In genomic region chr19:29679598-29680210, GRCh38 we compare ENCODE assay signal across 8 cellular contexts. TPM values are rescaled to one million over a fixed set of nuclear protein-coding genes. Genes with fewer than 3 reads are reported as not detected.
DNase-seq lines count a peak whose midpoint lies in the region; ATAC-seq, FAIRE-seq and TF ChIP-seq lines count a peak whose summit lies in the region.

No MANE protein-coding gene starts in this region.

- ATAC-seq in natural killer cell = no peak
- ATAC-seq in mucosa of descending colon = no peak

- H3K27ac ChIP-seq in breast epithelium = peak overlapping the region; percentile 76 to 87
- H3K27ac ChIP-seq in transverse colon = peak overlapping the region; percentile 6 to 55 (median 40)

- TF ChIP-seq POLR2A in breast epithelium (IDR thresholded peaks at IDR 0.05) = no peak
- TF ChIP-seq POLR2A in transverse colon (IDR thresholded peaks at IDR 0.05) = no peak

- H3K27ac Mint-ChIP-seq in MCF 10A (ENCODE audit: low read depth, unreplicated experiment) (no peak overlapping the region), natural killer cell (peak overlapping the region; percentile 86 to 98), CD14-positive monocyte (no peak overlapping the region)
- peak overlapping the region; percentile 90 for H3K27ac Mint-ChIP-seq in activated naive CD8-positive, alpha-beta T cell

- H3K4me1 ChIP-seq in breast epithelium = peaks cover 25 to 77% of the 10 kb centered on the region in 2 donors
- peaks cover 0 to 46% (median 10%) of the 10 kb centered on the region in 4 donors for H3K4me1 ChIP-seq in transverse colon
- H3K4me1 ChIP-seq in mucosa of descending colon (ENCODE audit: low read depth) = peaks cover 5% of the 10 kb centered on the region

- no peaks in the 10 kb centered on the region for H3K4me1 Mint-ChIP-seq in MCF 10A (ENCODE audit: insufficient read depth, unreplicated experiment)
- H3K4me1 Mint-ChIP-seq in activated naive CD8-positive, alpha-beta T cell (ENCODE audit: low read depth) = peaks cover 63% of the 10 kb centered on the region
- H3K4me1 Mint-ChIP-seq in natural killer cell = peaks cover 61 to 76% of the 10 kb centered on the region in 2 donors
- peaks cover 16% of the 10 kb centered on the region for H3K4me1 Mint-ChIP-seq in CD14-positive monocyte

- CTCF ChIA-PET in MCF 10A (lab: Yijun Ruan, JAX) = no interaction called here

- 89 to 90% methylated on average over 5 to 9 of the region's 9 CpGs for WGBS in transverse colon (ENCODE audit: low coverage in 1 of 2), 2 donors

- H3K27me3 ChIP-seq in breast epithelium (no peaks in the 10 kb centered on the region), transverse colon (no peaks in the 10 kb centered on the region)

- H3K36me3 ChIP-seq in breast epithelium (peaks cover 6% of the 10 kb centered on the region), transverse colon (peaks cover 0 to 5% (median 0%) of the 10 kb centered on the region in 4 donors), mucosa of descending colon (ENCODE audit: low read depth) (no peaks in the 10 kb centered on the region)

- no peak for TF ChIP-seq CTCF in breast epithelium (IDR thresholded peaks at IDR 0.05)
- TF ChIP-seq CTCF in MCF 10A (IDR thresholded peaks at IDR 0.05; ENCODE audit: unreplicated experiment) = no peak
- no peak for TF ChIP-seq CTCF in natural killer cell (IDR thresholded peaks at IDR 0.05)
- no peak for TF ChIP-seq CTCF in transverse colon (IDR thresholded peaks at IDR 0.05)
- TF ChIP-seq CTCF in CD14-positive monocyte (IDR thresholded peaks at IDR 0.05) = no peak
- TF ChIP-seq CTCF in mucosa of descending colon (IDR thresholded peaks at IDR 0.05) = no peak

- H3K9me3 Mint-ChIP-seq in MCF 10A (ENCODE audit: unreplicated experiment) = no peaks in the 10 kb centered on the region
- no peaks in the 10 kb centered on the region for H3K9me3 Mint-ChIP-seq in activated naive CD8-positive, alpha-beta T cell (ENCODE audit: low read depth)
- no peaks in the 10 kb centered on the region for H3K9me3 Mint-ChIP-seq in natural killer cell
- no peaks in the 10 kb centered on the region for H3K9me3 Mint-ChIP-seq in CD14-positive monocyte

- H3K4me3 Mint-ChIP-seq in MCF 10A (ENCODE audit: unreplicated experiment) = no peak overlapping the region
- peak overlapping the region; percentile 57 for H3K4me3 Mint-ChIP-seq in activated naive CD8-positive, alpha-beta T cell
- peak overlapping the region; percentile 83 for H3K4me3 Mint-ChIP-seq in natural killer cell
- H3K4me3 Mint-ChIP-seq in CD14-positive monocyte = no peak overlapping the region

- H3K27me3 Mint-ChIP-seq in MCF 10A (ENCODE audit: insufficient read depth, unreplicated experiment) = no peaks in the 10 kb centered on the region
- no peaks in the 10 kb centered on the region for H3K27me3 Mint-ChIP-seq in activated naive CD8-positive, alpha-beta T cell
- H3K27me3 Mint-ChIP-seq in natural killer cell (ENCODE audit: low read depth in 2 of 2) = no peaks in the 10 kb centered on the region
- H3K27me3 Mint-ChIP-seq in CD14-positive monocyte (ENCODE audit: low read depth in 3 of 3) = peaks cover 0 to 5% (median 4%) of the 10 kb centered on the region in 3 donors

- no peaks in the 10 kb centered on the region for H3K36me3 Mint-ChIP-seq in MCF 10A (ENCODE audit: insufficient read depth, unreplicated experiment)
- no peaks in the 10 kb centered on the region for H3K36me3 Mint-ChIP-seq in activated naive CD8-positive, alpha-beta T cell
- no peaks in the 10 kb centered on the region for H3K36me3 Mint-ChIP-seq in natural killer cell
- H3K36me3 Mint-ChIP-seq in CD14-positive monocyte = peaks cover 2 to 3% of the 10 kb centered on the region in 2 donors

- DNase-seq in breast epithelium (ENCODE audit: low spot score in 2 of 2) = no peak
- DNase-seq in MCF 10A (ENCODE audit: unreplicated experiment) = no peak
- no peak for DNase-seq in natural killer cell
- no peak for DNase-seq in transverse colon
- DNase-seq in frontal cortex (ENCODE audit: low spot score in 2 of 2) = no peak
- DNase-seq in CD14-positive monocyte (ENCODE audit: low spot score) = no peak
- no peak for DNase-seq in mucosa of descending colon

- intact Hi-C loops in breast epithelium (cut with DNase I; ENCODE audit: low total_unique reads) = no loop called here
- intact Hi-C loops in MCF 10A (cut with micrococcal nuclease) = no loop called here
- intact Hi-C loops in natural killer cell (cut with micrococcal nuclease) = loop anchor here (1.0 to 2.0 kb wide), 3 partner anchors 8 to 57 kb away; no protein-coding TSS in a partner anchor
- intact Hi-C loops in transverse colon (cut with DNase I; ENCODE audit: low total_unique reads) = no loop called here
- intact Hi-C loops in CD14-positive monocyte (cut with micrococcal nuclease) = no loop called here
- intact Hi-C loops in mucosa of descending colon (cut with DNase I, micrococcal nuclease) = no loop called here

- H3K9me3 ChIP-seq in breast epithelium (no peaks in the 10 kb centered on the region), transverse colon (no peaks in the 10 kb centered on the region), mucosa of descending colon (no peaks in the 10 kb centered on the region)

- TF ChIP-seq EP300 in transverse colon (IDR thresholded peaks at IDR 0.05; ENCODE audit: low read depth) = no peak

- in situ Hi-C loops in transverse colon (cut with MboI; ENCODE audit: low pct_ligation_motif_present in 1 of 4, low pct_unique_long_range_greater_than_20kb in 1 of 4, low sequenced_read_pairs in 3 of 4) = no loop called here

- H3K4me3 ChIP-seq in breast epithelium = no peak overlapping the region
- H3K4me3 ChIP-seq in transverse colon = no peak overlapping the region
- no peak overlapping the region for H3K4me3 ChIP-seq in mucosa of descending colon

- POLR2A ChIA-PET in MCF 10A (lab: Yijun Ruan, JAX) = no interaction called here

- no peak for FAIRE-seq in frontal cortex (lab: Jason Lieb, UNC)

- BruUV-seq in MCF 10A (replicated peaks; lab: Mats Ljungman, UMichigan) = no TSS peak

RNA-seq across cellular contexts. Expression of gene PLEKHF1, which starts 14.4 kb away (rescaled TPM):
- total RNA-seq in breast epithelium = 10 to 100 TPM; 29.8 to 71.4 (median 58.7) TPM
- total RNA-seq in MCF 10A (2022) = 2.9 and 9.6 TPM in 2 replicates
- total RNA-seq in natural killer cell = 10 to 100 TPM; 53.0 to 81.8 (median 53.8) TPM
- total RNA-seq in transverse colon = 10 to 100 TPM in 3 of 4 donors, 1 to 10 TPM in 1; 8.6 to 38.8 (median 14.2) TPM
- total RNA-seq in frontal cortex = 2.0 TPM
- under 1 TPM; 0.11 to 0.26 TPM for polyA plus RNA-seq in CD14-positive monocyte
- 1 to 10 TPM; 4.0 to 6.9 (median 6.7) TPM for total RNA-seq in mucosa of descending colon

RNA-seq across cellular contexts. Expression of gene C19orf12, which starts 35.4 kb away (rescaled TPM):
- total RNA-seq in breast epithelium (100 to 1,000 TPM in 1 of 3 donors, 10 to 100 TPM in 2; 42.7 to 230 (median 53.7) TPM), MCF 10A (2022) (20.2 and 21.6 TPM in 2 replicates), natural killer cell (10 to 100 TPM; 33.1 to 52.6 (median 47.5) TPM), transverse colon (10 to 100 TPM; 13.9 to 33.3 (median 21.4) TPM), frontal cortex (41.2 TPM), mucosa of descending colon (10 to 100 TPM; 17.0 to 26.6 (median 18.4) TPM)
- polyA plus RNA-seq in CD14-positive monocyte = 1 to 10 TPM; 6.0 to 8.0 TPM

Comparison
In these comparisons a context has a peak if more than half of its experiments do, and no peak if none do; other contexts are left out.
1. H3K27ac Mint-ChIP-seq: peak in activated naive CD8-positive, alpha-beta T cell (single experiment) and natural killer cell (2 of 2); none in MCF 10A (single experiment) and CD14-positive monocyte (0 of 7).
2. H3K4me3 Mint-ChIP-seq: peak in activated naive CD8-positive, alpha-beta T cell (single experiment) and natural killer cell (single experiment); none in MCF 10A (single experiment) and CD14-positive monocyte (0 of 2).